In the genomic region with DNA sequence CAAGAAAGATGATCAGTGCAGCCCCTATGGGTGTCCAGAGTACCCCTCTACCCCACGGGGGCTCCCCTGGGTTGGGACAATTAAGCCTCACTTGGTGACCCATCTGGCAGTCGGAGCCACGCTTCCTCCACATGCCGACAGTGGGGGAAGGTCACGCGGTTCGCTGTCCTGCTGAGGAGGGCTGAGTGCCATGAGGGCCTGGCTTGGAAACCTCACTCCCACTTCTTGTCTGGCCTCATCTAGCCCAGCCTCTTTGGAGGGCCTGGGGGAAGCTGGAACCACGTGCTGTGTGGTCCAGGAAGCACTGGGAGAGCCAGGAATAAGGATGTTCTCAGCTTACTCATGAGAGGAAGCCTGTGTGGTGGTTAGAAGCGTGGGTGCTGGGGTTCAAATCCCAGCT, we compare ENCODE assay signal across 7 cellular contexts. TPM values are rescaled to one million over a fixed set of nuclear protein-coding genes. Genes with fewer than 3 reads are reported as not detected.
A peak's percentile ranks its signal among the peaks of the same experiment; 100 is the strongest.
DNase-seq lines count a peak whose midpoint lies in the region; ATAC-seq and TF ChIP-seq lines count a peak whose summit lies in the region.
"Not testable (repeated sequence)": the region's sequence is repeated elsewhere in the genome, so short reads cannot be mapped to it uniquely, and the experiment has no call there.

No MANE protein-coding gene starts in this region.

- DNase-seq in GDM1 (lab: John Stamatoyannopoulos, UW) = peak; percentile 23
- peak in 2 of 3 donors; percentile 31 to 70 for DNase-seq in Peyer's patch
- not testable (repeated sequence) for DNase-seq in adipocyte (ENCODE audit: low read depth)
- peak; percentile 68 for DNase-seq in endodermal cell
- peak; percentile 85 for DNase-seq in left ventricle myocardium superior

- H3K36me3 ChIP-seq in Peyer's patch; adipocyte (ENCODE audit: control insufficient read depth, insufficient read depth, low read length, severe bottlenecking); endodermal cell (ENCODE audit: control insufficient read depth, insufficient read depth, low read length); mucosa of stomach (ENCODE audit: control insufficient read depth, insufficient read depth, low read length): not testable (repeated sequence)

- intact Hi-C loops in left ventricle myocardium superior (cut with micrococcal nuclease) = not testable (repeated sequence)

- not testable (repeated sequence) for TF ChIP-seq POLR2A in Peyer's patch (IDR thresholded peaks at IDR 0.05)

- not testable (repeated sequence) for H3K27ac Mint-ChIP-seq in endodermal cell

- not testable (repeated sequence) for H3K27me3 ChIP-seq in Peyer's patch; adipocyte (replicated peaks; ENCODE audit: control insufficient read depth, insufficient read depth, low read length); endodermal cell (ENCODE audit: control insufficient read depth, insufficient read depth, low read length, poor library complexity, severe bottlenecking); mucosa of stomach (ENCODE audit: control insufficient read depth, insufficient read depth, low read length)

- not testable (repeated sequence) for H3K9ac ChIP-seq in adipocyte (ENCODE audit: low read length); endodermal cell (ENCODE audit: extremely low read depth, low read length, poor library complexity, severe bottlenecking)
- H3K9ac ChIP-seq in mucosa of stomach (ENCODE audit: low read length) = peak overlapping the region; percentile 60

- H3K4me3 ChIP-seq in Peyer's patch = peak overlapping the region in 2 of 4 donors; percentile 60 to 62
- H3K4me3 ChIP-seq in adipocyte (ENCODE audit: low read length) = peak overlapping the region; percentile 20
- not testable (repeated sequence) for H3K4me3 ChIP-seq in endodermal cell (ENCODE audit: low read length); mucosa of stomach (ENCODE audit: low read length)
- peak overlapping the region in 1 of 7 experiments; percentile 35 for H3K4me3 ChIP-seq in skin epidermis

- H3K27ac ChIP-seq in Peyer's patch = peak overlapping the region; percentile 77 to 90 (median 83)
- H3K27ac ChIP-seq in endodermal cell (ENCODE audit: low read depth, low read length) = not testable (repeated sequence)
- peak overlapping the region in 17 of 21 experiments; percentile 28 to 89 (median 80) for H3K27ac ChIP-seq in skin epidermis

- H3K4me1 ChIP-seq in Peyer's patch (peaks cover 0 to 57% (median 8%) of the 10 kb centered on the region in 4 donors), adipocyte (ENCODE audit: control insufficient read depth, insufficient read depth, low read length) (peaks cover 34% of the 10 kb centered on the region), mucosa of stomach (ENCODE audit: control insufficient read depth, insufficient read depth, low read length) (peaks cover 52% of the 10 kb centered on the region)
- H3K4me1 ChIP-seq in endodermal cell (ENCODE audit: control insufficient read depth, insufficient read depth, low read length) = not testable (repeated sequence)

- not testable (repeated sequence) for H3K4me1 Mint-ChIP-seq in endodermal cell

- not testable (repeated sequence) for H3K9me3 Mint-ChIP-seq in endodermal cell

- H3K27me3 Mint-ChIP-seq in endodermal cell (ENCODE audit: insufficient read depth) = not testable (repeated sequence)

- H3K36me3 Mint-ChIP-seq in endodermal cell (ENCODE audit: low read depth) = not testable (repeated sequence)

- peak; percentile 94 for ATAC-seq in left ventricle myocardium superior

- 83 to 95% methylated on average over 3 to 9 of the region's 9 CpGs for WGBS in endodermal cell (ENCODE audit: insufficient coverage in 1 of 2, insufficient read length in 1 of 2), 2 experiments

- not testable (repeated sequence) for H3K4me3 Mint-ChIP-seq in endodermal cell

- not testable (repeated sequence) for H3K9me3 ChIP-seq in Peyer's patch; adipocyte (ENCODE audit: control insufficient read depth, low read length); endodermal cell (ENCODE audit: control insufficient read depth, low read length); mucosa of stomach (ENCODE audit: control insufficient read depth, low read length)

- TF ChIP-seq CTCF in Peyer's patch (IDR thresholded peaks at IDR 0.05); endodermal cell (conservative IDR thresholded peaks at IDR 0.05): not testable (repeated sequence)

RNA-seq across cellular contexts. Expression of a gene that starts 1.8 kb away (rescaled TPM):
- total RNA-seq in Peyer's patch = 100 to 1,000 TPM; 121 to 214 (median 144) TPM
- 1 to 10 TPM; 1.6 to 2.9 TPM for total RNA-seq in endodermal cell
- 2.1 TPM for polyA plus RNA-seq in endodermal cell (2013, experiment 1 of 2)
- 2.1 TPM for polyA plus RNA-seq in endodermal cell (2013, experiment 2 of 2)
- 16.9 TPM for total RNA-seq in left ventricle myocardium superior
